1 cellular context compared by ENCODE assay signal in the genomic region with DNA sequence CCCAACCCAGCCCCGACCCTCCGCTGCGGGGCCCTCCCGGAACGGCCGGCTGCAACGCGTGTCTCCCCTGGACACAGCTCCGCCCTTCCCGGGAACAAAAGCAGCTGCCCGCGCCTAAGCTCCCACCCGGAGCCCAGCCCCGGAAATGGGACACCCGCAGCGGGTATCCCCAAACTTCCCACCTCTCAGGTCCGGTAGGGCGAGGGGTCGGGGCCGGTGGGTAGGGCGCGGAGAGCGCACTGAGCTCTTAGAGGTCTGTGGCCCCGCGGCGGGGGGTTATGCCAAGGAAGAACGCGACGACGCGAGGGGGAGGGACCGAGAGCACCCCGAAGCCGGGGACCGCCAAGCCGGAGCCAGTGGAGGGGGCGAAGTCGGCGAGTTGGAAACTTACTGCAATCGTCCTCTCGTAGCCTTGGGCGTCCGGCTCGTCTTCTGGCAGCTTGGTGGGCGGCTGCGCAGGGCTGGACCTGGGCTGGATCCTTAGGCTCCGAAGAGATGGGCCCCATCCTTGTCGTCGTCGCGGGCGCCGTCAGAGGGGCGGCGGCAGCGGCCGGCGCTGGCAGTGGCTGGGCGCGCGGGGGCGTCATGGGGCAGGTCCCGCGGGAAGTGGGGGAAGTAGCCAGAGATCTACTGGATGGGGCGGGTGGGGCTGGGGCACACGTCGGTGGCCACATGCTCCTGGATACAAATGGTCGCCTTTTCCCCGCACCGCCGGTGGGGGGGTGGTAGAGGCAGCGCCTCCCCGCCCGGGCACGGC.
TF ChIP-seq lines count a peak whose summit lies in the region.

No MANE protein-coding gene starts in this region.

TF ChIP-seq in SK-N-SH, 30 proteins besides CTCF, POLR2A, EP300 and RAD21 (continued from another document):
- TF ChIP-seq IRF3 (IDR thresholded peaks at IDR 0.05; ENCODE audit: low read depth, low read length), result no peak
- TF ChIP-seq NFIC (IDR thresholded peaks at IDR 0.05; ENCODE audit: borderline replicate concordance), result no peak
- TF ChIP-seq SIN3A (IDR thresholded peaks at IDR 0.05; ENCODE audit: borderline replicate concordance, low read depth, low read length), result no peak
- TF ChIP-seq FOXJ3 (CRISPR knock-in tag; IDR thresholded peaks at IDR 0.05), result no peak
- no peak for TF ChIP-seq FOSL2 (IDR thresholded peaks at IDR 0.05; ENCODE audit: borderline replicate concordance, low read depth)
- no peak for TF ChIP-seq CHD2 (IDR thresholded peaks at IDR 0.05; ENCODE audit: low read length, partially characterized antibody)
- TF ChIP-seq, protein P1, sequence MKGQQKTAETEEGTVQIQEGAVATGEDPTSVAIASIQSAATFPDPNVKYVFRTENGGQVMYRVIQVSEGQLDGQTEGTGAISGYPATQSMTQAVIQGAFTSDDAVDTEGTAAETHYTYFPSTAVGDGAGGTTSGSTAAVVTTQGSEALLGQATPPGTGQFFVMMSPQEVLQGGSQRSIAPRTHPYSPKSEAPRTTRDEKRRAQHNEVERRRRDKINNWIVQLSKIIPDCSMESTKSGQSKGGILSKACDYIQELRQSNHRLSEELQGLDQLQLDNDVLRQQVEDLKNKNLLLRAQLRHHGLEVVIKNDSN (IDR thresholded peaks at IDR 0.05; ENCODE audit: borderline replicate concordance, low read depth), result no peak
- TF ChIP-seq, protein P2, sequence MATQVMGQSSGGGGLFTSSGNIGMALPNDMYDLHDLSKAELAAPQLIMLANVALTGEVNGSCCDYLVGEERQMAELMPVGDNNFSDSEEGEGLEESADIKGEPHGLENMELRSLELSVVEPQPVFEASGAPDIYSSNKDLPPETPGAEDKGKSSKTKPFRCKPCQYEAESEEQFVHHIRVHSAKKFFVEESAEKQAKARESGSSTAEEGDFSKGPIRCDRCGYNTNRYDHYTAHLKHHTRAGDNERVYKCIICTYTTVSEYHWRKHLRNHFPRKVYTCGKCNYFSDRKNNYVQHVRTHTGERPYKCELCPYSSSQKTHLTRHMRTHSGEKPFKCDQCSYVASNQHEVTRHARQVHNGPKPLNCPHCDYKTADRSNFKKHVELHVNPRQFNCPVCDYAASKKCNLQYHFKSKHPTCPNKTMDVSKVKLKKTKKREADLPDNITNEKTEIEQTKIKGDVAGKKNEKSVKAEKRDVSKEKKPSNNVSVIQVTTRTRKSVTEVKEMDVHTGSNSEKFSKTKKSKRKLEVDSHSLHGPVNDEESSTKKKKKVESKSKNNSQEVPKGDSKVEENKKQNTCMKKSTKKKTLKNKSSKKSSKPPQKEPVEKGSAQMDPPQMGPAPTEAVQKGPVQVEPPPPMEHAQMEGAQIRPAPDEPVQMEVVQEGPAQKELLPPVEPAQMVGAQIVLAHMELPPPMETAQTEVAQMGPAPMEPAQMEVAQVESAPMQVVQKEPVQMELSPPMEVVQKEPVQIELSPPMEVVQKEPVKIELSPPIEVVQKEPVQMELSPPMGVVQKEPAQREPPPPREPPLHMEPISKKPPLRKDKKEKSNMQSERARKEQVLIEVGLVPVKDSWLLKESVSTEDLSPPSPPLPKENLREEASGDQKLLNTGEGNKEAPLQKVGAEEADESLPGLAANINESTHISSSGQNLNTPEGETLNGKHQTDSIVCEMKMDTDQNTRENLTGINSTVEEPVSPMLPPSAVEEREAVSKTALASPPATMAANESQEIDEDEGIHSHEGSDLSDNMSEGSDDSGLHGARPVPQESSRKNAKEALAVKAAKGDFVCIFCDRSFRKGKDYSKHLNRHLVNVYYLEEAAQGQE (IDR thresholded peaks at IDR 0.05; ENCODE audit: low read depth, low read length), result no peak
- TF ChIP-seq GABPA (IDR thresholded peaks at IDR 0.05; ENCODE audit: low read depth), result no peak
- no peak for TF ChIP-seq TCF12 (IDR thresholded peaks at IDR 0.05)
- TF ChIP-seq RXRA (IDR thresholded peaks at IDR 0.05; ENCODE audit: borderline replicate concordance, low read depth), result no peak
